ENCODE assay signal across 9 cellular contexts in the genomic region with DNA sequence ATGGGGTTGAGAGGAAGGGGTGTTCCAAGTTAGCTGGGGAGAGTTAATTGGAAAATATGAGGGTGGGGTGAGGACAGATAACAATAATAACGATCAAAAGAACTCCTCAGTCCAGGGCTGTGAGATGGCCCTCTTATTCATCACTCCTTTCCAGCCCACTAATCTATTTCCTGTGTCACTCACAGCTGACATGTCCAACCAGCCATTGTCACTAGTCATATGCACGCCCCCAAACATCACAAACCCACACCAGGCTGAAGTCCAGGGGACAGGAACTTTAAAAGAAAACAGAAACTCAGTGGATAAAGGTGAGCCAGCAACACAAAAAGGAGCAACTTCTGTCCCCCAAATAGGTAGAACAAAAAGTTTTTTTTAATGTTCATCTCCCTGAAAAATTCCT. TPM values are rescaled to one million over a fixed set of nuclear protein-coding genes. Genes with fewer than 3 reads are reported as not detected.
DNase-seq lines count a peak whose midpoint lies in the region; ATAC-seq and TF ChIP-seq lines count a peak whose summit lies in the region.
"Had no signal": no experiment of that assay in that cellular context is flagged by ENCODE, and none has a peak within 500 bp of the region (broad histone marks: within the 10 kb centered on the region; RNA-seq: fewer than 3 reads in every experiment).

No MANE protein-coding gene starts in this region.

- peak overlapping the region; percentile 77 for H3K4me3 ChIP-seq in PC-3 (ENCODE audit: low read length)

- intact Hi-C loops in PC-3 (cut with micrococcal nuclease) = no loop called here
- intact Hi-C loops in posterior vena cava (cut with DNase I) = no loop called here

- ATAC-seq in PC-3 (no peak), GM19035 (IDR thresholded peaks at IDR 0.05; ENCODE audit: unreplicated experiment) (no peak), HG02870 (IDR thresholded peaks at IDR 0.05; ENCODE audit: unreplicated experiment) (no peak)

- peak overlapping the region; percentile 97 for H3K4me2 ChIP-seq in PC-3 (ENCODE audit: low read length)

- POLR2A ChIA-PET in PC-3 (lab: Charles Lee; ENCODE audit: unreplicated experiment) = no interaction called here

- H3K9me3 Mint-ChIP-seq in endothelial cell (ENCODE audit: unreplicated experiment) = no peaks in the 10 kb centered on the region

- no peaks in the 10 kb centered on the region for H3K9me2 ChIP-seq in PC-3 (replicated peaks; ENCODE audit: low read length)

- peak overlapping the region; percentile 87 for H2AFZ ChIP-seq in PC-3 (ENCODE audit: low read length)

- H3K4me1 ChIP-seq in ES-I3 (ENCODE audit: insufficient read depth, low read length) (peaks cover 7% of the 10 kb centered on the region), PC-3 (ENCODE audit: insufficient read depth, low read length) (peaks cover 16% of the 10 kb centered on the region)

- H3K27ac ChIP-seq in PC-3 (ENCODE audit: low read length) = no peak overlapping the region

- peak overlapping the region; percentile 93 for H3K27ac Mint-ChIP-seq in endothelial cell (ENCODE audit: unreplicated experiment)

- DNase-seq in PC-3 (peak; percentile 37), endothelial cell (ENCODE audit: low spot score) (no peak), posterior vena cava (ENCODE audit: low spot score) (peak; percentile 18), NCI-H345 (lab: John Stamatoyannopoulos, UW) (no peak), mesenteric fat pad (ENCODE audit: low spot score) (no peak)

- H3K4me1 Mint-ChIP-seq in endothelial cell (ENCODE audit: unreplicated experiment) = peaks cover 45% of the 10 kb centered on the region

- H3K36me3 Mint-ChIP-seq in endothelial cell (ENCODE audit: low read depth, unreplicated experiment) = peaks cover 34% of the 10 kb centered on the region

- no peaks in the 10 kb centered on the region for H3K9me3 ChIP-seq in ES-I3 (ENCODE audit: control insufficient read depth, insufficient read depth, low read length)
- H3K9me3 ChIP-seq in PC-3 (ENCODE audit: low read length) = no peaks in the 10 kb centered on the region

- H3F3A ChIP-seq in PC-3 (ENCODE audit: low read length, unreplicated experiment) = no peaks in the 10 kb centered on the region

- no peaks in the 10 kb centered on the region for H3K27me3 ChIP-seq in PC-3 (ENCODE audit: low read length)

- H3K4me3 Mint-ChIP-seq in endothelial cell (ENCODE audit: unreplicated experiment) = peak overlapping the region; percentile 99

- no peak for TF ChIP-seq CTCF in PC-3 (conservative IDR thresholded peaks at IDR 0.05; ENCODE audit: low read depth, low read length)
- TF ChIP-seq CTCF in endothelial cell (IDR thresholded peaks at IDR 0.05; ENCODE audit: unreplicated experiment) = no peak

- H3K36me3 ChIP-seq in ES-I3 (ENCODE audit: insufficient read depth, low read length) = no peaks in the 10 kb centered on the region
- no peaks in the 10 kb centered on the region for H3K36me3 ChIP-seq in PC-3 (ENCODE audit: low read depth, low read length)

- H3K9ac ChIP-seq in ES-I3 (ENCODE audit: low read depth, low read length) (peak overlapping the region; percentile 71; the same call in 1 of the 2 replicates), PC-3 (ENCODE audit: low read length) (peak overlapping the region; percentile 32; the same call in 1 of the 2 replicates)

- H4K20me1 ChIP-seq in PC-3 (ENCODE audit: low read length) = no peaks in the 10 kb centered on the region

- BruUV-seq in PC-3 (replicated peaks; lab: Mats Ljungman, UMichigan) = no TSS peak

- no peaks in the 10 kb centered on the region for H3K79me2 ChIP-seq in PC-3 (ENCODE audit: low read length)

- CTCF ChIA-PET in PC-3 (lab: Charles Lee) = interaction anchor here (0.5 to 1.1 kb wide), 2 partner anchors 31 to 283 kb away, joined by 3 to 15 read pairs; a partner anchor contains a TSS

- H3K27me3 Mint-ChIP-seq in endothelial cell (ENCODE audit: unreplicated experiment) = peaks cover 5% of the 10 kb centered on the region

RNA-seq across cellular contexts. Expression of a gene that starts 0.9 kb away (rescaled TPM):
- total RNA-seq in PC-3 (2014; rRNA removed) (20.4 and 30.6 TPM in 2 replicates), endothelial cell (ENCODE audit: unreplicated experiment) (144 TPM), posterior vena cava (100 to 1,000 TPM; 124 to 131 TPM), mesenteric fat pad (165 TPM)

RNA-seq across cellular contexts. Expression of a gene that starts 25.4 kb away (rescaled TPM):
- total RNA-seq in PC-3 (2014; rRNA removed) (not detected in 2 replicates), endothelial cell (ENCODE audit: unreplicated experiment) (1.4 TPM), posterior vena cava (not detected), mesenteric fat pad (not detected)
- total RNA-seq: glomerular endothelial cell had no signal

RNA-seq across cellular contexts. Expression of a gene that starts 50.5 kb away (rescaled TPM):
- total RNA-seq in PC-3 (2014; rRNA removed) (244 and 322 TPM in 2 replicates), endothelial cell (ENCODE audit: unreplicated experiment) (342 TPM), posterior vena cava (100 to 1,000 TPM; 132 to 168 TPM), mesenteric fat pad (194 TPM)

Comparison
In these comparisons a context has a peak if more than half of its experiments do, and no peak if none do; other contexts are left out.
1. DNase-seq: peak in PC-3 (single experiment) and posterior vena cava (single experiment); none in endothelial cell (single experiment), NCI-H345 (single experiment) and mesenteric fat pad (single experiment).